2 cellular contexts compared by ENCODE assay signal in the genomic region with DNA sequence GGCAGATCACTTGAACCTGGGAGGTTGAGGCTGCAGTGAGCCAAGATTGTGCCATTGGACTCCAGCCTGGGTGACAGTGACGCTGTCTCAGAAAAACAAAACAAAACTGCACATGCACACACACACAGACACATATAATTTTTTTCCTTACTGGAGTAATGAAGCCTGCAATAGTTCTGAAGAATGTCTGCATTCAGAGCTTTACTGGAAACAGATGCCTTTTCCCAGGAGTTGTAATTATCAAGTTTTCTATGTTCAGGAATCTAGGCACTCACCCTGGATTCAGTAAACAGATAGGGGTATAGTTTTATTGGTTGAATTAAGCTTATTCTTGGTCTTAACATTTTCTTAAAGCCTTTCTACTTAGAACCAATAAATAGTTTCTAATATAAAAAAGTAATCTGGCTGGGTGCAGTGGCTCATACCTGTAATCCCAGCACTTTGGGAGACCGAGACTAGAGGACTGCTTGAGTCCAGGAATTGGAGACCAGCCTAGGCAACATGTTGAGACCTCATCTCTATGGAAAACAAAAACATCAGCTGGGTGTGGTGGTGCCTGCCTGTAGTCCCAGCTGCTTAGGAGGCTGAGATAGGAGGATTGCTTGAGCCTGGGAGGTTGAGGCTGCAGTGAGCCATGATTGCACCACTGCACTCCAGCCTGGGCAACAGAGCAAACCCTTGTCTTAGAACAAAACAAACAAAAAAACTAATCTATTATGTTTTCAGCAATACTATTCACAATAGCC.
TF ChIP-seq lines count a peak whose summit lies in the region.

No MANE protein-coding gene starts in this region.

TF ChIP-seq in HepG2, 621 proteins besides CTCF, POLR2A, EP300 and RAD21:
- TF ChIP-seq DNMT3B (CRISPR knock-in tag; conservative IDR thresholded peaks at IDR 0.05), result no peak
- TF ChIP-seq TEAD2 (CRISPR knock-in tag; IDR thresholded peaks at IDR 0.05), result no peak
- TF ChIP-seq ZNF484 (CRISPR knock-in tag; IDR thresholded peaks at IDR 0.05; ENCODE audit: borderline replicate concordance, low read depth), result no peak
- TF ChIP-seq ZNF460 (CRISPR knock-in tag; IDR thresholded peaks at IDR 0.05; ENCODE audit: borderline replicate concordance), result 0 out of 2 replicates have a peak, but pooled peaks have one; percentile 1
- no peak for TF ChIP-seq ZNF382 (CRISPR knock-in tag; IDR thresholded peaks at IDR 0.05; ENCODE audit: borderline replicate concordance)
- TF ChIP-seq, protein P1, sequence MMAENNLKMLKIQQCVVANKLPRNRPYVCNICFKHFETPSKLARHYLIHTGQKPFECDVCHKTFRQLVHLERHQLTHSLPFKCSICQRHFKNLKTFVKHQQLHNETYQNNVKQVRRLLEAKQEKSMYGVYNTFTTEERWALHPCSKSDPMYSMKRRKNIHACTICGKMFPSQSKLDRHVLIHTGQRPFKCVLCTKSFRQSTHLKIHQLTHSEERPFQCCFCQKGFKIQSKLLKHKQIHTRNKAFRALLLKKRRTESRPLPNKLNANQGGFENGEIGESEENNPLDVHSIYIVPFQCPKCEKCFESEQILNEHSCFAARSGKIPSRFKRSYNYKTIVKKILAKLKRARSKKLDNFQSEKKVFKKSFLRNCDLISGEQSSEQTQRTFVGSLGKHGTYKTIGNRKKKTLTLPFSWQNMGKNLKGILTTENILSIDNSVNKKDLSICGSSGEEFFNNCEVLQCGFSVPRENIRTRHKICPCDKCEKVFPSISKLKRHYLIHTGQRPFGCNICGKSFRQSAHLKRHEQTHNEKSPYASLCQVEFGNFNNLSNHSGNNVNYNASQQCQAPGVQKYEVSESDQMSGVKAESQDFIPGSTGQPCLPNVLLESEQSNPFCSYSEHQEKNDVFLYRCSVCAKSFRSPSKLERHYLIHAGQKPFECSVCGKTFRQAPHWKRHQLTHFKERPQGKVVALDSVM (CRISPR knock-in tag; IDR thresholded peaks at IDR 0.05), result peak; percentile 93
- TF ChIP-seq MTF1 (CRISPR knock-in tag; IDR thresholded peaks at IDR 0.05), result no peak
- no peak for TF ChIP-seq ARNT2 (CRISPR knock-in tag; IDR thresholded peaks at IDR 0.05; ENCODE audit: low read depth)

TF ChIP-seq in GM12878, 131 proteins besides CTCF, POLR2A, EP300 and RAD21:
- TF ChIP-seq SRF (IDR thresholded peaks at IDR 0.05; ENCODE audit: low read depth in 2 of 2, low read length in 2 of 2), result no peak
- no peak for TF ChIP-seq CREB1 (IDR thresholded peaks at IDR 0.05; ENCODE audit: low read depth)
- TF ChIP-seq ZNF384 (IDR thresholded peaks at IDR 0.05; ENCODE audit: borderline replicate concordance, low read depth, low read length), result no peak
- TF ChIP-seq NFIC (IDR thresholded peaks at IDR 0.05; ENCODE audit: low read depth, low read length), result no peak
- TF ChIP-seq GATAD2B (conservative IDR thresholded peaks at IDR 0.05; ENCODE audit: low read depth), result no peak
- TF ChIP-seq ZNF24 (IDR thresholded peaks at IDR 0.05), result no peak
- TF ChIP-seq DPF2 (IDR thresholded peaks at IDR 0.05), result no peak
- TF ChIP-seq SUZ12 (IDR thresholded peaks at IDR 0.05; ENCODE audit: unreplicated experiment), result no peak
- TF ChIP-seq LARP7 (IDR thresholded peaks at IDR 0.05), result no peak
- TF ChIP-seq, protein P2, sequence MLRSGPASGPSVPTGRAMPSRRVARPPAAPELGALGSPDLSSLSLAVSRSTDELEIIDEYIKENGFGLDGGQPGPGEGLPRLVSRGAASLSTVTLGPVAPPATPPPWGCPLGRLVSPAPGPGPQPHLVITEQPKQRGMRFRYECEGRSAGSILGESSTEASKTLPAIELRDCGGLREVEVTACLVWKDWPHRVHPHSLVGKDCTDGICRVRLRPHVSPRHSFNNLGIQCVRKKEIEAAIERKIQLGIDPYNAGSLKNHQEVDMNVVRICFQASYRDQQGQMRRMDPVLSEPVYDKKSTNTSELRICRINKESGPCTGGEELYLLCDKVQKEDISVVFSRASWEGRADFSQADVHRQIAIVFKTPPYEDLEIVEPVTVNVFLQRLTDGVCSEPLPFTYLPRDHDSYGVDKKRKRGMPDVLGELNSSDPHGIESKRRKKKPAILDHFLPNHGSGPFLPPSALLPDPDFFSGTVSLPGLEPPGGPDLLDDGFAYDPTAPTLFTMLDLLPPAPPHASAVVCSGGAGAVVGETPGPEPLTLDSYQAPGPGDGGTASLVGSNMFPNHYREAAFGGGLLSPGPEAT (IDR thresholded peaks at IDR 0.05; ENCODE audit: low read depth), result no peak
- TF ChIP-seq IKZF1 (conservative IDR thresholded peaks at IDR 0.05), result no peak
- TF ChIP-seq TAF1 (IDR thresholded peaks at IDR 0.05; ENCODE audit: borderline replicate concordance, low read depth, low read length), result no peak
- no peak for TF ChIP-seq BCL11A (IDR thresholded peaks at IDR 0.05; ENCODE audit: low read depth, low read length)
